ENCODE assay signal across 8 cellular contexts in the genomic region with DNA sequence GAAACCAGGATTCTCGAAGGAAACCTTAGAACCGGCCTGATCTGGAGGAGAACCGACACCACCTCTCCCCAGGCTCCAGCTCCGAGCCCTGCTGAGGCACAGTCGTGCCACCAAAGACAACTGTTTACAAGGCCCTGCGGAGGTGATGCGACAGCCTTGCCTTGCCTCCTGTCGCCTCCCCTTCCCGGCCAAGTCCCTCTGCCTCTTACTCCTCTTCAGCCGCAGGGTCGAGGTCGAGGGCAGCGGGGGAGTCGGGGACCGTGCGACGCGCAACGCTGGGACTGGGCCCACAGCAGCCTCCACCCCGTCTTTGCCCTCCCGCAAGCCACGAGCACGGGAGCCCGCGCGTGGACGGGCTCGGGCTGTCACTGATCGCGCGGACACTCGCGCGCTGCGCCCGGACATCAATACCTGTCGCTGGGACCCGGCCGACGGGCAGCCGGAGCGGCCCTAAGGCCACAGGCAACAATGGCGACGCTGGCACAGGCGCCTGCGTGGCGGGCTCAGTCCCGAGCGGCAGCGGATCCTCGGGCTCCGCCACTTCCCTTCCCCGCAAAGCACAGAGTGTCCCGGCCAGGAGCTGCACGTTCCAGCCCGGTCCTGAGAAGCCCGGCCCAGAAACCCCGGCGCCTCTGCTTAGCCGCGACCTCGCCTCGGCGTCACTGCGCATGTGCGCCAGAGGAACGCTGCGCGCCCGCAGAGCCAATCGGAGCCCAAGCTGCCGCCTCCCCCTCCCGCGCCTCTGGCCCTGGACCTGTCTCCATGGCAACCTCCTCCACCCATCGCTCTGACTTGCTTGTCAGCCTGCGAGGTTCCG. TPM values are rescaled to one million over a fixed set of nuclear protein-coding genes. Genes with fewer than 3 reads are reported as not detected.
DNase-seq lines count a peak whose midpoint lies in the region; ATAC-seq and TF ChIP-seq lines count a peak whose summit lies in the region.

Gene ZNF287, minus strand, starts transcription at position 664 of the 817 bp plus-strand sequence. CDS start 1,473 bp downstream, outside the sequence.

- H3K9me3 ChIP-seq in HAP-1 (peaks cover 2% of the 10 kb centered on the region; the same call in 1 of the 2 replicates), prostate gland (no peaks in the 10 kb centered on the region)

- 0 out of 2 replicates have a peak, but pooled peaks cover 3% of the 10 kb centered on the region for H3K36me3 ChIP-seq in HAP-1 (replicated peaks)
- no peaks in the 10 kb centered on the region for H3K36me3 ChIP-seq in prostate gland

- TF ChIP-seq CTCF in NB4 (IDR thresholded peaks at IDR 0.05; ENCODE audit: low read depth, low read length) (no peak), prostate gland (IDR thresholded peaks at IDR 0.05) (no peak)

- H3K27me3 ChIP-seq in HAP-1 (ENCODE audit: low read depth) = 0 out of 2 replicates have a peak, but pooled peaks cover 2% of the 10 kb centered on the region
- H3K27me3 ChIP-seq in prostate gland (replicated peaks; ENCODE audit: insufficient read depth) = no peaks in the 10 kb centered on the region

- no peak for TF ChIP-seq POLR2A in NB4 (IDR thresholded peaks at IDR 0.05; ENCODE audit: extremely low read depth, insufficient read length)
- peak; percentile 23 for TF ChIP-seq POLR2A in prostate gland (IDR thresholded peaks at IDR 0.05)

- in situ Hi-C loops in HAP-1 (cut with MboI; ENCODE audit: low sequenced_read_pairs) = loop anchor here (10.0 to 25.0 kb wide), 2 partner anchors 56 to 294 kb away; no protein-coding TSS in a partner anchor

- H3K27ac ChIP-seq in prostate gland = peak within 1 kb of the TSS; percentile 65 to 66

- DNase-seq in GDM1 (lab: John Stamatoyannopoulos, UW) = peak; percentile 60
- DNase-seq in HAP-1 (ENCODE audit: low spot score in 2 of 2) = peak; percentile 79 to 94
- peak; percentile 66 for DNase-seq in NB4 (ENCODE audit: low read depth)
- DNase-seq in T follicular helper cell (ENCODE audit: low read depth) = peak; percentile 92
- peak; percentile 59 to 96 (median 93) for DNase-seq in anterior cingulate cortex (lab: John Stamatoyannopoulos, UW)
- DNase-seq in left ventricle myocardium superior = peak; percentile 98
- peak; percentile 94 for DNase-seq in prostate gland (ENCODE audit: low spot score)
- peak; percentile 95 for DNase-seq in ureter (ENCODE audit: low spot score)

- H3K4me1 ChIP-seq in HAP-1 = peaks cover 6% of the 10 kb centered on the region
- H3K4me1 ChIP-seq in prostate gland (replicated peaks) = no peaks in the 10 kb centered on the region

- WGBS in prostate gland = under 1% methylated on average over 69 of the region's 77 CpGs

- peak; percentile 100 for ATAC-seq in left ventricle myocardium superior

- intact Hi-C loops in left ventricle myocardium superior (cut with micrococcal nuclease) (no loop called here), prostate gland (cut with DNase I) (loop anchor here (2.0 kb wide), 1 partner anchor 34 kb away; no protein-coding TSS in a partner anchor)

- H3K4me3 ChIP-seq in HAP-1 = peak within 1 kb of the TSS; percentile 65
- H3K4me3 ChIP-seq in NB4 (ENCODE audit: low read depth, low read length) = peak within 1 kb of the TSS; percentile 47
- peak within 1 kb of the TSS; percentile 58 to 75 for H3K4me3 ChIP-seq in prostate gland

RNA-seq across cellular contexts. Expression of gene ZNF287, which starts in this region (rescaled TPM):
- total RNA-seq in left ventricle myocardium superior (6.3 TPM), prostate gland (10 to 100 TPM; 11.8 to 14.2 TPM), ureter (8.1 TPM)

Comparison
In these comparisons a context has a peak if more than half of its experiments do, and no peak if none do; other contexts are left out.
1. Peak in every context shown above with its lines: DNase-seq, ATAC-seq, H3K4me3 ChIP-seq and H3K27ac ChIP-seq.